Comparison of ENCODE assay signal across 13 cellular contexts in genomic region chr10:24849051-24849450, GRCh38.
A peak's percentile ranks its signal among the peaks of the same experiment; 100 is the strongest.
DNase-seq lines count a peak whose midpoint lies in the region; ATAC-seq lines count a peak whose summit lies in the region.
"Had no signal": no experiment of that assay in that cellular context is flagged by ENCODE, and none has a peak within 500 bp of the region (broad histone marks: within the 10 kb centered on the region; RNA-seq: fewer than 3 reads in every experiment).

No MANE protein-coding gene starts in this region.

- peak overlapping the region; percentile 57 for H3K27ac ChIP-seq in angular gyrus (ENCODE audit: low read depth, low read length)
- H3K27ac ChIP-seq: BLaER1 had no signal

- peak; percentile 57 for DNase-seq in NCI-H1436 (lab: John Stamatoyannopoulos, UW)
- peak; percentile 69 for DNase-seq in inferior parietal cortex (ENCODE audit: extremely low spot score)
- DNase-seq in retina: peak; percentile 66
- DNase-seq in AG08396 (ENCODE audit: low spot score): no peak
- no peak for DNase-seq in UCSD-AML1 (lab: John Stamatoyannopoulos, UW; ENCODE audit: unreplicated experiment)
- no peak for DNase-seq in SHP77 treated with DMSO at 0.1 percent for 48 hours (lab: John Stamatoyannopoulos, UW)
- DNase-seq: activated CD4-positive, alpha-beta memory T cell treated with anti-CD3 and anti-CD28 coated beads, Interleukin-2, amount 10 ng/mL, durations not matched to agents 7 days and 5 days; NCI-H524 treated with DMSO at 0.1 percent for 48 hours; T-helper 9 cell had no signal

- no peak for ATAC-seq in HG03469 (IDR thresholded peaks at IDR 0.05; ENCODE audit: unreplicated experiment)
- ATAC-seq: activated T-helper 17 cell treated with anti-CD3 and anti-CD28 coated beads, Interleukin-2, amount 50 U/mL, for 72 hours had no signal

Comparison
In these comparisons a context has a peak if more than half of its experiments do, and no peak if none do; other contexts are left out.
1. DNase-seq: peak in NCI-H1436 (single experiment), inferior parietal cortex (single experiment) and retina (single experiment); none in AG08396 (single experiment), UCSD-AML1 (single experiment) and SHP77 treated with DMSO at 0.1 percent for 48 hours (single experiment).